1 cellular context compared by ENCODE assay signal in the genomic region with DNA sequence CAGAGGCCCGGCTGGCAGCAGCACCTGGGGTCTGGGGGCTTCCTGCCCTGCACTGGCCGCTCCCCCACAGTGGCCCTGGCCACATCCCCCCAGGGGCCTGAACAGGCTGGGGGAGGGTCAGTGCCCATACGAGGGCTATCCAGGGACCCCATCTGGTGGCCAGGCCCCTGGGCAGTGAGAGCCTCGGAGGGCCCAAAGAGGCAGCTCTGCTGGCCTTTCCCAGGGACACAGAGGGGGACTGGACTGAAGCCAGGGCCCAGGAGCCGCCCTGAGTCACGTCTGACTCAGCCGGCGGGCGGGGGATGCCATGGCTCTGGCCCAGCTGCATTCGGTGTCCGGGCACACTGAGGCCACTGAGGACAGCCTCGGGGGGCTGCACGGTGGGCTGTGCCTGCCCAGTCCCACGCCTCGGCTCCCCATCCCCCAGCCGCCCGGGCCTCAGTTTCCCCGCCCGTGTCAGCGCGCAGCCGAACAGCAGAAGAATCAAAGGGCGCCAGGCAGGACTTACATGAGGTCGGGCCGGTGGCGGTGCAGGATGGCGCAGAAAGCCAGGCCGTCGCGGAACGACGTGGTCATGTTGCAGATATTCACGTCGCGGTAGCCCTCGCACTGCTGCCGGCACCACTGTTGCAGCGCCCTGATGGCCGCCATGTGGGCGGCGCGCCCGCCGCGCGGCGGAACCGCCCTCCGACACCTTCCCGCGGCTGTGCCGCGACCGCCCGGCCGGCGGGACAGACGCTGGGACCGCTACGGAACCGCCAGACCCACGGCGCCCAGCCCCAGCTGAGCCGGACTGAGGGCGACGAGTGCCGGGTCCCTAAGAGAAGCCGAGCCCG.
A peak's percentile ranks its signal among the peaks of the same experiment; 100 is the strongest.
TF ChIP-seq lines count a peak whose summit lies in the region.

Gene MICALL2 (minus strand): TSS at position 795 of the 836 bp plus-strand sequence. CDS start 144 bp downstream, at position 651.

TF ChIP-seq in GM12878, 131 proteins besides CTCF, POLR2A, EP300 and RAD21 (continued from another document and continues in another):
- TF ChIP-seq ZBTB40 (IDR thresholded peaks at IDR 0.05; ENCODE audit: borderline replicate concordance) (no peak), MLLT1 (IDR thresholded peaks at IDR 0.05) (no peak), TCF7 (IDR thresholded peaks at IDR 0.05; ENCODE audit: borderline replicate concordance) (no peak), KDM1A (IDR thresholded peaks at IDR 0.05; ENCODE audit: borderline replicate concordance) (no peak), TBL1XR1 (IDR thresholded peaks at IDR 0.05; ENCODE audit: low read depth, low read length) (no peak), EGR1 (IDR thresholded peaks at IDR 0.05; ENCODE audit: borderline replicate concordance in 1 of 2, low read depth in 2 of 2, low read length in 2 of 2) (0 out of 3 replicates have a peak, but pooled peaks of 1 of the 2 experiments have one; percentile 25), USF2 (IDR thresholded peaks at IDR 0.05; ENCODE audit: borderline replicate concordance, low read depth, low read length) (no peak), YY1 (IDR thresholded peaks at IDR 0.05; ENCODE audit: low read depth, low read length) (peak; percentile 82), IKZF1 (conservative IDR thresholded peaks at IDR 0.05) (peak; percentile 38; the same call in 1 of the 2 replicates), ZZZ3 (IDR thresholded peaks at IDR 0.05; ENCODE audit: control insufficient read depth, insufficient read length, low read depth) (no peak), KAT2A (conservative IDR thresholded peaks at IDR 0.05; ENCODE audit: control insufficient read depth, low read depth, low read length) (no peak), USF1 (IDR thresholded peaks at IDR 0.05; ENCODE audit: borderline replicate concordance, extremely low read length, insufficient read depth, low read depth, low read length) (no peak), SRF (IDR thresholded peaks at IDR 0.05; ENCODE audit: low read depth in 2 of 2, low read length in 2 of 2) (peak in 1 of 2 experiments; percentile 18; a peak in 1 of 4 replicates), BHLHE40 (IDR thresholded peaks at IDR 0.05; ENCODE audit: borderline replicate concordance in 1 of 2, low read depth in 2 of 2, low read length in 1 of 2) (0 out of 4 replicates have a peak, but pooled peaks of 1 of the 2 experiments have one; percentile 26), POLR2AphosphoS5 (IDR thresholded peaks at IDR 0.05; ENCODE audit: low read length) (peak; percentile 36; the same call in 1 of the 2 replicates), DPF2 (IDR thresholded peaks at IDR 0.05) (0 out of 2 replicates have a peak, but pooled peaks have one; percentile 30), GATAD2B (conservative IDR thresholded peaks at IDR 0.05; ENCODE audit: low read depth) (peak; percentile 44; the same call in 1 of the 2 replicates)
- TF ChIP-seq, protein P1, sequence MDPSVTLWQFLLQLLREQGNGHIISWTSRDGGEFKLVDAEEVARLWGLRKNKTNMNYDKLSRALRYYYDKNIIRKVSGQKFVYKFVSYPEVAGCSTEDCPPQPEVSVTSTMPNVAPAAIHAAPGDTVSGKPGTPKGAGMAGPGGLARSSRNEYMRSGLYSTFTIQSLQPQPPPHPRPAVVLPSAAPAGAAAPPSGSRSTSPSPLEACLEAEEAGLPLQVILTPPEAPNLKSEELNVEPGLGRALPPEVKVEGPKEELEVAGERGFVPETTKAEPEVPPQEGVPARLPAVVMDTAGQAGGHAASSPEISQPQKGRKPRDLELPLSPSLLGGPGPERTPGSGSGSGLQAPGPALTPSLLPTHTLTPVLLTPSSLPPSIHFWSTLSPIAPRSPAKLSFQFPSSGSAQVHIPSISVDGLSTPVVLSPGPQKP (IDR thresholded peaks at IDR 0.05; ENCODE audit: low read depth, low read length) = no peak
- TF ChIP-seq, protein P2, sequence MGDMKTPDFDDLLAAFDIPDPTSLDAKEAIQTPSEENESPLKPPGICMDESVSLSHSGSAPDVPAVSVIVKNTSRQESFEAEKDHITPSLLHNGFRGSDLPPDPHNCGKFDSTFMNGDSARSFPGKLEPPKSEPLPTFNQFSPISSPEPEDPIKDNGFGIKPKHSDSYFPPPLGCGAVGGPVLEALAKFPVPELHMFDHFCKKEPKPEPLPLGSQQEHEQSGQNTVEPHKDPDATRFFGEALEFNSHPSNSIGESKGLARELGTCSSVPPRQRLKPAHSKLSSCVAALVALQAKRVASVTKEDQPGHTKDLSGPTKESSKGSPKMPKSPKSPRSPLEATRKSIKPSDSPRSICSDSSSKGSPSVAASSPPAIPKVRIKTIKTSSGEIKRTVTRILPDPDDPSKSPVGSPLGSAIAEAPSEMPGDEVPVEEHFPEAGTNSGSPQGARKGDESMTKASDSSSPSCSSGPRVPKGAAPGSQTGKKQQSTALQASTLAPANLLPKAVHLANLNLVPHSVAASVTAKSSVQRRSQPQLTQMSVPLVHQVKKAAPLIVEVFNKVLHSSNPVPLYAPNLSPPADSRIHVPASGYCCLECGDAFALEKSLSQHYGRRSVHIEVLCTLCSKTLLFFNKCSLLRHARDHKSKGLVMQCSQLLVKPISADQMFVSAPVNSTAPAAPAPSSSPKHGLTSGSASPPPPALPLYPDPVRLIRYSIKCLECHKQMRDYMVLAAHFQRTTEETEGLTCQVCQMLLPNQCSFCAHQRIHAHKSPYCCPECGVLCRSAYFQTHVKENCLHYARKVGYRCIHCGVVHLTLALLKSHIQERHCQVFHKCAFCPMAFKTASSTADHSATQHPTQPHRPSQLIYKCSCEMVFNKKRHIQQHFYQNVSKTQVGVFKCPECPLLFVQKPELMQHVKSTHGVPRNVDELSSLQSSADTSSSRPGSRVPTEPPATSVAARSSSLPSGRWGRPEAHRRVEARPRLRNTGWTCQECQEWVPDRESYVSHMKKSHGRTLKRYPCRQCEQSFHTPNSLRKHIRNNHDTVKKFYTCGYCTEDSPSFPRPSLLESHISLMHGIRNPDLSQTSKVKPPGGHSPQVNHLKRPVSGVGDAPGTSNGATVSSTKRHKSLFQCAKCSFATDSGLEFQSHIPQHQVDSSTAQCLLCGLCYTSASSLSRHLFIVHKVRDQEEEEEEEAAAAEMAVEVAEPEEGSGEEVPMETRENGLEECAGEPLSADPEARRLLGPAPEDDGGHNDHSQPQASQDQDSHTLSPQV (IDR thresholded peaks at IDR 0.05) = no peak
- TF ChIP-seq, protein P3, sequence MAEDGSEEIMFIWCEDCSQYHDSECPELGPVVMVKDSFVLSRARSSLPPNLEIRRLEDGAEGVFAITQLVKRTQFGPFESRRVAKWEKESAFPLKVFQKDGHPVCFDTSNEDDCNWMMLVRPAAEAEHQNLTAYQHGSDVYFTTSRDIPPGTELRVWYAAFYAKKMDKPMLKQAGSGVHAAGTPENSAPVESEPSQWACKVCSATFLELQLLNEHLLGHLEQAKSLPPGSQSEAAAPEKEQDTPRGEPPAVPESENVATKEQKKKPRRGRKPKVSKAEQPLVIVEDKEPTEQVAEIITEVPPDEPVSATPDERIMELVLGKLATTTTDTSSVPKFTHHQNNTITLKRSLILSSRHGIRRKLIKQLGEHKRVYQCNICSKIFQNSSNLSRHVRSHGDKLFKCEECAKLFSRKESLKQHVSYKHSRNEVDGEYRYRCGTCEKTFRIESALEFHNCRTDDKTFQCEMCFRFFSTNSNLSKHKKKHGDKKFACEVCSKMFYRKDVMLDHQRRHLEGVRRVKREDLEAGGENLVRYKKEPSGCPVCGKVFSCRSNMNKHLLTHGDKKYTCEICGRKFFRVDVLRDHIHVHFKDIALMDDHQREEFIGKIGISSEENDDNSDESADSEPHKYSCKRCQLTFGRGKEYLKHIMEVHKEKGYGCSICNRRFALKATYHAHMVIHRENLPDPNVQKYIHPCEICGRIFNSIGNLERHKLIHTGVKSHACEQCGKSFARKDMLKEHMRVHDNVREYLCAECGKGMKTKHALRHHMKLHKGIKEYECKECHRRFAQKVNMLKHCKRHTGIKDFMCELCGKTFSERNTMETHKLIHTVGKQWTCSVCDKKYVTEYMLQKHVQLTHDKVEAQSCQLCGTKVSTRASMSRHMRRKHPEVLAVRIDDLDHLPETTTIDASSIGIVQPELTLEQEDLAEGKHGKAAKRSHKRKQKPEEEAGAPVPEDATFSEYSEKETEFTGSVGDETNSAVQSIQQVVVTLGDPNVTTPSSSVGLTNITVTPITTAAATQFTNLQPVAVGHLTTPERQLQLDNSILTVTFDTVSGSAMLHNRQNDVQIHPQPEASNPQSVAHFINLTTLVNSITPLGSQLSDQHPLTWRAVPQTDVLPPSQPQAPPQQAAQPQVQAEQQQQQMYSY (CRISPR knock-in tag; IDR thresholded peaks at IDR 0.05) = no peak
- TF ChIP-seq, protein P4, sequence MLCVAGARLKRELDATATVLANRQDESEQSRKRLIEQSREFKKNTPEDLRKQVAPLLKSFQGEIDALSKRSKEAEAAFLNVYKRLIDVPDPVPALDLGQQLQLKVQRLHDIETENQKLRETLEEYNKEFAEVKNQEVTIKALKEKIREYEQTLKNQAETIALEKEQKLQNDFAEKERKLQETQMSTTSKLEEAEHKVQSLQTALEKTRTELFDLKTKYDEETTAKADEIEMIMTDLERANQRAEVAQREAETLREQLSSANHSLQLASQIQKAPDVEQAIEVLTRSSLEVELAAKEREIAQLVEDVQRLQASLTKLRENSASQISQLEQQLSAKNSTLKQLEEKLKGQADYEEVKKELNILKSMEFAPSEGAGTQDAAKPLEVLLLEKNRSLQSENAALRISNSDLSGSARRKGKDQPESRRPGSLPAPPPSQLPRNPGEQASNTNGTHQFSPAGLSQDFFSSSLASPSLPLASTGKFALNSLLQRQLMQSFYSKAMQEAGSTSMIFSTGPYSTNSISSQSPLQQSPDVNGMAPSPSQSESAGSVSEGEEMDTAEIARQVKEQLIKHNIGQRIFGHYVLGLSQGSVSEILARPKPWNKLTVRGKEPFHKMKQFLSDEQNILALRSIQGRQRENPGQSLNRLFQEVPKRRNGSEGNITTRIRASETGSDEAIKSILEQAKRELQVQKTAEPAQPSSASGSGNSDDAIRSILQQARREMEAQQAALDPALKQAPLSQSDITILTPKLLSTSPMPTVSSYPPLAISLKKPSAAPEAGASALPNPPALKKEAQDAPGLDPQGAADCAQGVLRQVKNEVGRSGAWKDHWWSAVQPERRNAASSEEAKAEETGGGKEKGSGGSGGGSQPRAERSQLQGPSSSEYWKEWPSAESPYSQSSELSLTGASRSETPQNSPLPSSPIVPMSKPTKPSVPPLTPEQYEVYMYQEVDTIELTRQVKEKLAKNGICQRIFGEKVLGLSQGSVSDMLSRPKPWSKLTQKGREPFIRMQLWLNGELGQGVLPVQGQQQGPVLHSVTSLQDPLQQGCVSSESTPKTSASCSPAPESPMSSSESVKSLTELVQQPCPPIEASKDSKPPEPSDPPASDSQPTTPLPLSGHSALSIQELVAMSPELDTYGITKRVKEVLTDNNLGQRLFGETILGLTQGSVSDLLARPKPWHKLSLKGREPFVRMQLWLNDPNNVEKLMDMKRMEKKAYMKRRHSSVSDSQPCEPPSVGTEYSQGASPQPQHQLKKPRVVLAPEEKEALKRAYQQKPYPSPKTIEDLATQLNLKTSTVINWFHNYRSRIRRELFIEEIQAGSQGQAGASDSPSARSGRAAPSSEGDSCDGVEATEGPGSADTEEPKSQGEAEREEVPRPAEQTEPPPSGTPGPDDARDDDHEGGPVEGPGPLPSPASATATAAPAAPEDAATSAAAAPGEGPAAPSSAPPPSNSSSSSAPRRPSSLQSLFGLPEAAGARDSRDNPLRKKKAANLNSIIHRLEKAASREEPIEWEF (IDR thresholded peaks at IDR 0.05; ENCODE audit: insufficient replicate concordance, low read depth, low read length) = no peak
